15 cellular contexts compared by ENCODE assay signal in the genomic region with DNA sequence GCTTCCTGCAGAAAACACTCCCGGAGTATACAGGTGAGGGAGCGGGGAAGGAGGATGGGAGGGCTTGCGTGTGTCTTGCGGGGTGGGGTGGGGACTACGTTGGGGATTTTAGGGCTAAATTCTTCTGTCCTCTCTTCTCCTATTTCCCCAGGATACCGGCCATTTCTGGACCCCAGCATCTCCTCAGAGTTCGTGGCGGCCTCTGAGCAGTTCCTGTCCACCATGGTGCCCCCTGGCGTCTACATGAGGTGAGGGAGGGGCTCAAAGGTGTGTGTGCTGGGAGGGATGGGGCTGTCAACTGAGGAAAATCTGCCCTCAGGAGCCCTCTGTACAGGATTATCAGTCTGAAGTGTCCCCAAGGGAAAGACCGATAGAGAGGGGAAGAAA. TPM values are rescaled to one million over a fixed set of nuclear protein-coding genes. Genes with fewer than 3 reads are reported as not detected.
DNase-seq lines count a peak whose midpoint lies in the region; ATAC-seq and TF ChIP-seq lines count a peak whose summit lies in the region.
"Had no signal": no experiment of that assay in that cellular context is flagged by ENCODE, and none has a peak within 500 bp of the region (broad histone marks: within the 10 kb centered on the region; RNA-seq: fewer than 3 reads in every experiment).

No MANE protein-coding gene starts in this region.

- H3K4me1 Mint-ChIP-seq in activated CD4-positive, alpha-beta T cell treated with anti-CD3 and anti-CD28 coated beads, Interleukin-2, amount 10 ng/mL, durations not matched to agents 24 days and 14 days, result peaks cover 3% of the 10 kb centered on the region
- H3K4me1 Mint-ChIP-seq in central memory CD8-positive, alpha-beta T cell, result peaks cover 19% of the 10 kb centered on the region

- no peak overlapping the region for H3K4me2 ChIP-seq in osteoblast (ENCODE audit: insufficient read depth, low read length)

- H2AFZ ChIP-seq in osteoblast (ENCODE audit: low read length), result no peak overlapping the region

- no peak overlapping the region for H3K27ac ChIP-seq in osteoblast (ENCODE audit: low read depth, low read length)
- no peak overlapping the region for H3K27ac ChIP-seq in testis

- H3K79me2 ChIP-seq in osteoblast (ENCODE audit: insufficient read depth, low read length), result no peaks in the 10 kb centered on the region

- TF ChIP-seq CTCF in osteoblast (IDR thresholded peaks at IDR 0.05; ENCODE audit: extremely low read depth, low read depth, low read length) (no peak), testis (IDR thresholded peaks at IDR 0.05) (peak in 1 of 3 experiments; percentile 10)

- H3K36me3 Mint-ChIP-seq in activated CD4-positive, alpha-beta T cell treated with anti-CD3 and anti-CD28 coated beads, Interleukin-2, amount 10 ng/mL, durations not matched to agents 24 days and 14 days (ENCODE audit: low read depth), result no peaks in the 10 kb centered on the region
- H3K36me3 Mint-ChIP-seq in central memory CD8-positive, alpha-beta T cell (ENCODE audit: insufficient read depth), result peaks cover 2% of the 10 kb centered on the region

- no peak for DNase-seq in activated CD4-positive, alpha-beta T cell treated with anti-CD3 and anti-CD28 coated beads, Interleukin-2, amount 10 ng/mL, durations not matched to agents 24 days and 14 days
- no peak for DNase-seq in activated CD4-positive, alpha-beta T cell treated with anti-CD3 and anti-CD28 coated beads, Interleukin-2, amount 50 U/mL, for 48 hours
- DNase-seq in H7 (peak; percentile 84), osteoblast (ENCODE audit: insufficient read length, low spot score, missing footprints) (peak; percentile 76), testis (no peak)
- DNase-seq in central memory CD8-positive, alpha-beta T cell (ENCODE audit: low spot score in 2 of 2), result no peak
- DNase-seq: effector CD8-positive, alpha-beta T cell; hypothalamus; SHP77 treated with DMSO at 0.1 percent for 48 hours; stimulated activated CD4-positive, alpha-beta T cell treated with anti-CD3 and anti-CD28 coated beads, Interleukin-12 subunit alpha, Interleukin-12 subunit beta, amount 100 ng/mL, for 4 hours had no signal

- H3K4me1 ChIP-seq in osteoblast (ENCODE audit: insufficient read depth, low read length) (no peaks in the 10 kb centered on the region), testis (peaks cover 5% of the 10 kb centered on the region)

- peaks cover 41% of the 10 kb centered on the region for H3K27me3 Mint-ChIP-seq in activated CD4-positive, alpha-beta T cell treated with anti-CD3 and anti-CD28 coated beads, Interleukin-2, amount 10 ng/mL, durations not matched to agents 24 days and 14 days
- H3K27me3 Mint-ChIP-seq in central memory CD8-positive, alpha-beta T cell, result peaks cover 47% of the 10 kb centered on the region

- peaks cover 56% of the 10 kb centered on the region for H3K27me3 ChIP-seq in H7 (ENCODE audit: control insufficient read depth, insufficient read depth, low read length)
- peaks cover 62% of the 10 kb centered on the region for H3K27me3 ChIP-seq in osteoblast (ENCODE audit: insufficient read depth, low read length)
- H3K27me3 ChIP-seq in testis, result no peaks in the 10 kb centered on the region

- H3K36me3 ChIP-seq in H7 (replicated peaks; ENCODE audit: control insufficient read depth, insufficient read depth, low read length) (no peaks in the 10 kb centered on the region), osteoblast (ENCODE audit: insufficient read depth, low read length) (no peaks in the 10 kb centered on the region), testis (ENCODE audit: low read depth, missing control alignments) (no peaks in the 10 kb centered on the region)

- no peak overlapping the region for H3K27ac Mint-ChIP-seq in activated CD4-positive, alpha-beta T cell treated with anti-CD3 and anti-CD28 coated beads, Interleukin-2, amount 10 ng/mL, durations not matched to agents 24 days and 14 days
- H3K27ac Mint-ChIP-seq in central memory CD8-positive, alpha-beta T cell (ENCODE audit: low read depth), result no peak overlapping the region

- H3K4me3 Mint-ChIP-seq in activated CD4-positive, alpha-beta T cell treated with anti-CD3 and anti-CD28 coated beads, Interleukin-2, amount 10 ng/mL, durations not matched to agents 24 days and 14 days, result peak overlapping the region; percentile 31
- H3K4me3 Mint-ChIP-seq in central memory CD8-positive, alpha-beta T cell, result peak overlapping the region; percentile 53

- H4K20me1 ChIP-seq in osteoblast (ENCODE audit: insufficient read depth, low read length), result no peaks in the 10 kb centered on the region

- H3K9me3 Mint-ChIP-seq in activated CD4-positive, alpha-beta T cell treated with anti-CD3 and anti-CD28 coated beads, Interleukin-2, amount 10 ng/mL, durations not matched to agents 24 days and 14 days, result no peaks in the 10 kb centered on the region
- H3K9me3 Mint-ChIP-seq in central memory CD8-positive, alpha-beta T cell, result no peaks in the 10 kb centered on the region

- ATAC-seq in central memory CD8-positive, alpha-beta T cell (replicated peaks; ENCODE audit: extremely low read depth, poor library complexity, severe bottlenecking), result no peak
- no peak for ATAC-seq in HG03521 (IDR thresholded peaks at IDR 0.05; ENCODE audit: unreplicated experiment)
- no peak for ATAC-seq in HG02642 (IDR thresholded peaks at IDR 0.05; ENCODE audit: poor library complexity, unreplicated experiment)
- ATAC-seq: HCT116 had no signal

- intact Hi-C loops in activated CD4-positive, alpha-beta T cell treated with anti-CD3 and anti-CD28 coated beads, Interleukin-2, amount 10 ng/mL, durations not matched to agents 24 days and 14 days (cut with micrococcal nuclease), result no loop called here
- intact Hi-C loops in testis (cut with DNase I; ENCODE audit: low total_unique reads), result no loop called here

- no peak for TF ChIP-seq POLR2A in testis (IDR thresholded peaks at IDR 0.05)

- H3K9me3 ChIP-seq in osteoblast (ENCODE audit: low read depth, low read length) (no peaks in the 10 kb centered on the region), testis (no peaks in the 10 kb centered on the region)

- no peak overlapping the region; the same call in 1 of the 2 replicates for H3K4me3 ChIP-seq in H7 (ENCODE audit: insufficient read depth, low read depth, low read length)
- H3K4me3 ChIP-seq in osteoblast (ENCODE audit: insufficient read depth, low read length), result no peak overlapping the region
- no peak overlapping the region for H3K4me3 ChIP-seq in testis

- WGBS in testis, 2 donors, result 16 to 18% methylated on average over 10 of the region's 10 CpGs

RNA-seq across cellular contexts. Expression of gene DUOX1, which starts 6.6 kb away (rescaled TPM):
- 0.02 and 0.14 TPM in 2 replicates for total RNA-seq in activated CD4-positive, alpha-beta T cell treated with anti-CD3 and anti-CD28 coated beads, Interleukin-2, amount 10 ng/mL, durations not matched to agents 24 days and 14 days
- total RNA-seq in H7 (2014; rRNA removed; shearing (Covaris generic)), result 0.24 and 0.37 TPM in 2 replicates
- total RNA-seq in osteoblast, result under 0.01 and 0.29 TPM in 2 replicates
- 1 to 10 TPM; 5.3 to 5.7 TPM for total RNA-seq in testis
- 2.8 TPM for polyA plus RNA-seq in testis (ENCODE audit: insufficient read depth, low read depth, low replicate concordance)
- total RNA-seq: G401 had no signal

RNA-seq across cellular contexts. Expression of gene DUOXA1, which starts 6.7 kb away (rescaled TPM):
- total RNA-seq in activated CD4-positive, alpha-beta T cell treated with anti-CD3 and anti-CD28 coated beads, Interleukin-2, amount 10 ng/mL, durations not matched to agents 24 days and 14 days, result not detected in 2 replicates
- total RNA-seq in H7 (2014; rRNA removed; shearing (Covaris generic)), result 0.07 TPM in 1 of 2 replicates, not detected in the other
- total RNA-seq in osteoblast, result 0.29 and 0.36 TPM in 2 replicates
- total RNA-seq in testis, result under 1 TPM; 0.31 to 0.94 TPM
- polyA plus RNA-seq in testis (ENCODE audit: insufficient read depth, low read depth, low replicate concordance), result 1.0 TPM
- total RNA-seq: G401 had no signal

RNA-seq across cellular contexts. Expression of gene DUOXA2, which starts 22.2 kb away (rescaled TPM):
- not detected in 2 replicates for total RNA-seq in activated CD4-positive, alpha-beta T cell treated with anti-CD3 and anti-CD28 coated beads, Interleukin-2, amount 10 ng/mL, durations not matched to agents 24 days and 14 days
- total RNA-seq in H7 (2014; rRNA removed; shearing (Covaris generic)), result not detected in 2 replicates
- not detected in 2 replicates for total RNA-seq in osteoblast
- total RNA-seq in testis, result under 1 TPM; 0.31 to 0.39 TPM
- 0.36 TPM for polyA plus RNA-seq in testis (ENCODE audit: insufficient read depth, low read depth, low replicate concordance)
- total RNA-seq: A673, G401 had no signal

RNA-seq across cellular contexts. Expression of gene DUOX2, which starts 22.4 kb away (rescaled TPM):
- total RNA-seq in activated CD4-positive, alpha-beta T cell treated with anti-CD3 and anti-CD28 coated beads, Interleukin-2, amount 10 ng/mL, durations not matched to agents 24 days and 14 days, result 0.05 TPM in 1 of 2 replicates, not detected in the other
- total RNA-seq in H7 (2014; rRNA removed; shearing (Covaris generic)), result 0.15 TPM in 1 of 2 replicates, not detected in the other
- under 0.01 TPM in 1 of 2 replicates, not detected in the other for total RNA-seq in osteoblast
- total RNA-seq in testis, result 1 to 10 TPM; 1.2 to 4.8 TPM
- 2.6 TPM for polyA plus RNA-seq in testis (ENCODE audit: insufficient read depth, low read depth, low replicate concordance)
- total RNA-seq: G401 had no signal

RNA-seq across cellular contexts. Expression of gene SHF, which starts 51.4 kb away (rescaled TPM):
- total RNA-seq in activated CD4-positive, alpha-beta T cell treated with anti-CD3 and anti-CD28 coated beads, Interleukin-2, amount 10 ng/mL, durations not matched to agents 24 days and 14 days, result 14.4 and 16.1 TPM in 2 replicates
- total RNA-seq in H7 (2014; rRNA removed; shearing (Covaris generic)), result 40.0 and 56.4 TPM in 2 replicates
- 3.3 and 4.1 TPM in 2 replicates for total RNA-seq in osteoblast
- 10 to 100 TPM in 1 of 2 donors, 1 to 10 TPM in 1; 9.3 to 12.7 TPM for total RNA-seq in testis
- 13.2 TPM for polyA plus RNA-seq in testis (ENCODE audit: insufficient read depth, low read depth, low replicate concordance)

Comparison
In these comparisons a context has a peak if more than half of its experiments do, and no peak if none do; other contexts are left out.
1. DNase-seq: peak in H7 (single experiment) and osteoblast (single experiment); none in activated CD4-positive, alpha-beta T cell treated with anti-CD3 and anti-CD28 coated beads, Interleukin-2, amount 10 ng/mL, durations not matched to agents 24 days and 14 days (single experiment), activated CD4-positive, alpha-beta T cell treated with anti-CD3 and anti-CD28 coated beads, Interleukin-2, amount 50 U/mL, for 48 hours (0 of 2), central memory CD8-positive, alpha-beta T cell (0 of 2) and testis (single experiment).